1 cellular context compared by ENCODE assay signal in genomic region chr3:57161915-57162314, GRCh38.
TF ChIP-seq lines count a peak whose summit lies in the region.

No MANE protein-coding gene starts in this region.

TF ChIP-seq in GM12878, 131 proteins besides CTCF, POLR2A, EP300 and RAD21 (continued from another document):
- TF ChIP-seq ZNF207 (IDR thresholded peaks at IDR 0.05; ENCODE audit: borderline replicate concordance) (no peak), RCOR1 (conservative IDR thresholded peaks at IDR 0.05; ENCODE audit: low read depth, low read length) (no peak), CHD4 (IDR thresholded peaks at IDR 0.05) (no peak), SUPT20H (IDR thresholded peaks at IDR 0.05; ENCODE audit: borderline replicate concordance, control insufficient read depth, low read depth, low read length) (no peak)
